ENCODE assay signal across 26 cellular contexts in the genomic region with DNA sequence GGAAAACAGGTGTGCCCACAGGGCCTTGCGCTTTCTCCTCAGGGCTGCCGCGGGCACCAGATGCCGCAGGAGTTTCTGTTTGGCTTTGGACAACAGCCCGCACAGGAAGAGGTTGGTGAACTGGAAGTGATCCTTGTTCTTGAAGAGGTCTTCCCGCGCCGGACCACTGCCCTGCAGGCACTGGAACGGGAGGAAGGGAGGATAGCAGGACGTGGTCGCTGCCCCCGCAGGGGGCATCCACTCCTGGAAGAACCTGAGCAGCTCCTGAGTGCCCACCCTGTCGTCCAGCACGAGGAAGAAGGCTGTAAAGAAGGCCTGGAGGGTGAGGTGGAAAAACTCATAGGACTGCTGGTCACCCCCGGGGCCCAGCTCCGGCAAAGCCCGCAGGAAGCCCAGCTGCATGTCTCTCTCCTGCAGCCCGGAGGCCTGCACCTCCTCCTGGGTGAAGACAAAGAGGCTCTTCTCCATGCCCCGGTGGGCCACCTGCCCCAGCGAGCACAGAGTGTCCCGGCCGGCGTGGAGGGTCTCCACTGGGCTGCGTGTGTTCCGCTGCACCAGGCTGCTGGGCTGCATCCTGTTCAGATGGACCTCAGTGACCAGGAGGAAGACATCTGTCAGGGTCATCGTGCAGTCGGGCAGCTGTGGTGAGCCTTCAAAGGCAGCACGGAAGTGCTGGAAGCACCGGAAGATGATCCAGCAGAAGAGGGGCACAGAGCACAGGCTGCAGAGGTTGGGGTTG.
"Had no signal": no experiment of that assay in that cellular context is flagged by ENCODE, and none has a peak within 500 bp of the region (broad histone marks: within the 10 kb centered on the region; RNA-seq: fewer than 3 reads in every experiment).

No MANE protein-coding gene starts in this region.

- H3K27me3 ChIP-seq: dorsolateral prefrontal cortex, gastrocnemius medialis, neural progenitor cell, suprapubic skin, tibial artery, upper lobe of right lung had no signal

- DNase-seq: activated CD4-positive, alpha-beta T cell treated with anti-CD3 and anti-CD28 coated beads for 36 hours; activated CD4-positive, CD25-positive, alpha-beta regulatory T cell; activated effector memory CD4-positive, alpha-beta T cell treated with Interleukin-2 at 50 U/mL for 16 hours; activated naive CD4-positive, alpha-beta T cell treated with Interleukin-2 at 50 U/mL for 16 hours; anterior cingulate cortex; dorsolateral prefrontal cortex; effector memory CD4-positive, alpha-beta T cell; erythroblast; gastrocnemius medialis; hypothalamus; immature natural killer cell; left ventricle myocardium inferior; mesenchymal stem cell; naive thymus-derived CD8-positive, alpha-beta T cell; occipital lobe; psoas muscle; stimulated activated naive CD4-positive, alpha-beta T cell; T-helper 1 cell; tibial artery; upper lobe of right lung had no signal

- ATAC-seq: activated CD4-positive, alpha-beta T cell treated with anti-CD3 and anti-CD28 coated beads for 36 hours; gastrocnemius medialis; naive thymus-derived CD8-positive, alpha-beta T cell; psoas muscle had no signal

- H3K4me1 Mint-ChIP-seq: activated CD4-positive, alpha-beta T cell treated with anti-CD3 and anti-CD28 coated beads for 36 hours; naive thymus-derived CD8-positive, alpha-beta T cell had no signal

- H3K36me3 Mint-ChIP-seq: activated naive CD8-positive, alpha-beta T cell had no signal

- H3K36me3 ChIP-seq: neural progenitor cell had no signal

- H3K9me3 ChIP-seq: gastrocnemius medialis, left ventricle myocardium inferior, psoas muscle, suprapubic skin, tibial artery, upper lobe of right lung had no signal

- H3K4me3 ChIP-seq: dorsolateral prefrontal cortex, gastrocnemius medialis, left ventricle myocardium inferior, neural progenitor cell, psoas muscle, suprapubic skin, tibial artery, upper lobe of right lung had no signal

- H3K9me3 Mint-ChIP-seq: immature natural killer cell; naive thymus-derived CD8-positive, alpha-beta T cell; neural progenitor cell; T-helper 2 cell treated with Interferon-gamma antibody and Interleukin-4, amounts not matched to agents 5 μg/mL and 100 μg/mL, for 36 hours had no signal

- H3K27ac ChIP-seq: dorsolateral prefrontal cortex, gastrocnemius medialis, left ventricle myocardium inferior, neural progenitor cell, parathyroid adenoma, psoas muscle, suprapubic skin, tibial artery, upper lobe of right lung had no signal

- H3K27ac Mint-ChIP-seq: activated CD4-positive, alpha-beta T cell treated with anti-CD3 and anti-CD28 coated beads for 36 hours; activated naive CD8-positive, alpha-beta T cell; immature natural killer cell; naive thymus-derived CD8-positive, alpha-beta T cell; neural progenitor cell; T-helper 2 cell treated with Interferon-gamma antibody and Interleukin-4, amounts not matched to agents 5 μg/mL and 100 μg/mL, for 36 hours had no signal

- FAIRE-seq: colon had no signal

- H3K4me3 Mint-ChIP-seq: activated CD4-positive, alpha-beta T cell treated with anti-CD3 and anti-CD28 coated beads for 36 hours; activated naive CD8-positive, alpha-beta T cell; immature natural killer cell; naive thymus-derived CD8-positive, alpha-beta T cell; neural progenitor cell; T-helper 2 cell treated with Interferon-gamma antibody and Interleukin-4, amounts not matched to agents 5 μg/mL and 100 μg/mL, for 36 hours had no signal

- H3K4me1 ChIP-seq: neural progenitor cell, parathyroid adenoma, suprapubic skin, tibial artery had no signal

- H3K27me3 Mint-ChIP-seq: activated CD4-positive, alpha-beta T cell treated with anti-CD3 and anti-CD28 coated beads for 36 hours; activated naive CD8-positive, alpha-beta T cell; naive thymus-derived CD8-positive, alpha-beta T cell had no signal
